Comparison of ENCODE assay signal across 22 cellular contexts in genomic region chr7:83155407-83155806, GRCh38. TPM values are rescaled to one million over a fixed set of nuclear protein-coding genes. Genes with fewer than 3 reads are reported as not detected.
DNase-seq lines count a peak whose midpoint lies in the region; TF ChIP-seq lines count a peak whose summit lies in the region.
"Had no signal": no experiment of that assay in that cellular context is flagged by ENCODE, and none has a peak within 500 bp of the region (broad histone marks: within the 10 kb centered on the region; RNA-seq: fewer than 3 reads in every experiment).

No MANE protein-coding gene starts in this region.

- no peak overlapping the region for H3K23ac ChIP-seq in H9 (ENCODE audit: insufficient read length, low read depth, low read length)
- no peak overlapping the region for H3K23ac ChIP-seq in neuronal stem cell (ENCODE audit: low read depth, low read length, poor library complexity)

- H4K8ac ChIP-seq in H9 (replicated peaks; ENCODE audit: insufficient read length, low read depth, low read length) (no peak overlapping the region), neuronal stem cell (ENCODE audit: low read depth, low read length) (no peak overlapping the region)

- H3K4me3 ChIP-seq in WERI-Rb-1 (ENCODE audit: low read depth, low read length) (no peak overlapping the region), neuronal stem cell (ENCODE audit: low read length in 2 of 2) (no peak overlapping the region), breast epithelium (no peak overlapping the region)
- H3K4me3 ChIP-seq: BLaER1 treated with 17β-estradiol and CSF1 and Interleukin-3, amounts not matched to agents 10 nM and 100 nM; GM12878; SK-N-MC had no signal

- WGBS in H9 (ENCODE audit: extremely low coverage, insufficient read length, low lambda C conversion rate) = no CpG with 5 or more reads among the region's 1 CpG
- WGBS in neuronal stem cell (ENCODE audit: extremely low coverage in 2 of 2, insufficient read length in 2 of 2, insufficient replicate concordance in 1 of 2), 2 donors = no CpG with 5 or more reads among the region's 1 CpG

- no peaks in the 10 kb centered on the region for H3K79me2 ChIP-seq in H9 (ENCODE audit: insufficient read depth, low read length)

- intact Hi-C loops in breast epithelium (cut with DNase I; ENCODE audit: low total_unique reads) = no loop called here

- H3K36me3 Mint-ChIP-seq in H9 (ENCODE audit: insufficient read depth in 1 of 3, low read depth in 3 of 3) = peaks cover 9 to 19% (median 13%) of the 10 kb centered on the region in 3 experiments

- peaks cover 6 to 9% of the 10 kb centered on the region in 2 experiments for H3K4me1 Mint-ChIP-seq in H9

- H2BK12ac ChIP-seq in H9 (ENCODE audit: insufficient read length, low read depth, low read length) (no peak overlapping the region), neuronal stem cell (ENCODE audit: low read length) (no peak overlapping the region)

- H3K9me3 Mint-ChIP-seq in H9 = no peaks in the 10 kb centered on the region

- H3K9me3 ChIP-seq in H9 (ENCODE audit: control insufficient read depth, low read depth, low read length) (no peaks in the 10 kb centered on the region), WERI-Rb-1 (ENCODE audit: severe bottlenecking) (no peaks in the 10 kb centered on the region), neuronal stem cell (replicated peaks in 1 of 2; ENCODE audit: control insufficient read depth in 2 of 2, insufficient read depth in 1 of 2, low read depth in 1 of 2, low read length in 2 of 2) (peaks cover 0 to 4% of the 10 kb centered on the region in 2 donors), breast epithelium (no peaks in the 10 kb centered on the region)
- H3K9me3 ChIP-seq: BLaER1 treated with 17β-estradiol and CSF1 and Interleukin-3, amounts not matched to agents 10 nM and 100 nM had no signal

- no peak overlapping the region for H3K27ac ChIP-seq in H9 (ENCODE audit: insufficient read length, low read depth, low read length)
- H3K27ac ChIP-seq in WERI-Rb-1 = no peak overlapping the region
- H3K27ac ChIP-seq in neuronal stem cell (replicated peaks; ENCODE audit: low read length) = no peak overlapping the region
- H3K27ac ChIP-seq in breast epithelium = no peak overlapping the region
- H3K27ac ChIP-seq: BLaER1 treated with 17β-estradiol and CSF1 and Interleukin-3, amounts not matched to agents 10 nM and 100 nM; SK-N-MC had no signal

- H2BK15ac ChIP-seq in H9 (ENCODE audit: low read depth, low read length) (no peak overlapping the region), neuronal stem cell (ENCODE audit: low read length) (peak overlapping the region; percentile 37)

- H2BK120ac ChIP-seq in H9 (ENCODE audit: low read depth, low read length, poor library complexity, severe bottlenecking) = no peak overlapping the region
- no peak overlapping the region for H2BK120ac ChIP-seq in neuronal stem cell (ENCODE audit: low read depth, low read length)

- H3K79me1 ChIP-seq in H9 (ENCODE audit: insufficient read depth, low read depth, low read length, poor library complexity, severe bottlenecking) = no peaks in the 10 kb centered on the region
- no peaks in the 10 kb centered on the region for H3K79me1 ChIP-seq in neuronal stem cell (ENCODE audit: low read depth, low read length)

- peak overlapping the region in 2 of 3 experiments; percentile 5 to 33; a peak in 2 of 7 replicates for H3K27ac Mint-ChIP-seq in H9
- H3K27ac Mint-ChIP-seq: CD4-positive, alpha-beta T cell had no signal

- H3K18ac ChIP-seq in H9 (ENCODE audit: insufficient read length, low read depth, low read length) (no peak overlapping the region), neuronal stem cell (ENCODE audit: low read length) (no peak overlapping the region)

- no peaks in the 10 kb centered on the region for H3K23me2 ChIP-seq in H9 (ENCODE audit: insufficient read length, low read depth, low read length, poor library complexity, severe bottlenecking)

- no peak overlapping the region for H2BK5ac ChIP-seq in H9 (ENCODE audit: insufficient read length, low read length)
- no peak overlapping the region for H2BK5ac ChIP-seq in neuronal stem cell (ENCODE audit: low read length)

- no peak for TF ChIP-seq POLR2A in breast epithelium (IDR thresholded peaks at IDR 0.05)

- DNase-seq in DMS 273 (lab: John Stamatoyannopoulos, UW; ENCODE audit: unreplicated experiment) = peak; percentile 83
- no peak for DNase-seq in H9
- peak; percentile 13 for DNase-seq in WERI-Rb-1
- no peak for DNase-seq in neuronal stem cell (ENCODE audit: low spot score)
- DNase-seq in stimulated activated CD4-positive, alpha-beta T cell treated with anti-CD3 and anti-CD28 coated beads, Interleukin-2, amount 100 ng/mL, for 24 hours = no peak
- no peak for DNase-seq in NAMALWA (ENCODE audit: low spot score)
- no peak for DNase-seq in breast epithelium (ENCODE audit: low spot score in 2 of 2)
- DNase-seq: CD4-positive, alpha-beta T cell; GDM1; GOT3; Karpas-422; NCI-H1092 treated with DMSO at 0.1 percent for 48 hours; NCI-H1436; NCI-H187; NCI-H2081 treated with DMSO at 0.1 percent for 48 hours; NCI-H2171; NCI-H345; NCI-H526; SHP77 treated with DMSO at 0.1 percent for 48 hours had no signal

- H3K4me1 ChIP-seq in H9 (ENCODE audit: insufficient read depth, low read length) = no peaks in the 10 kb centered on the region
- no peaks in the 10 kb centered on the region for H3K4me1 ChIP-seq in neuronal stem cell (ENCODE audit: control insufficient read depth in 2 of 2, insufficient read depth in 1 of 2, low read depth in 1 of 2, low read length in 2 of 2)
- H3K4me1 ChIP-seq in breast epithelium = no peaks in the 10 kb centered on the region

- H2AFZ ChIP-seq in H9 (ENCODE audit: low read length) = no peak overlapping the region
- H2AFZ ChIP-seq in neuronal stem cell (ENCODE audit: low read length) = no peak overlapping the region

- H2BK20ac ChIP-seq in H9 (ENCODE audit: low read depth, low read length, poor library complexity, severe bottlenecking) = no peak overlapping the region

- H3K56ac ChIP-seq in H9 (ENCODE audit: insufficient read length, low read depth, low read length) = no peak overlapping the region

- H3K4me2 ChIP-seq in H9 (ENCODE audit: insufficient read depth, insufficient read length, low read length) (no peak overlapping the region), neuronal stem cell (ENCODE audit: insufficient read depth, low read length, poor library complexity, severe bottlenecking) (no peak overlapping the region)
- H3K4me2 ChIP-seq: BLaER1 treated with 17β-estradiol and CSF1 and Interleukin-3, amounts not matched to agents 10 nM and 100 nM had no signal

- no peaks in the 10 kb centered on the region for H4K20me1 ChIP-seq in H9 (ENCODE audit: control insufficient read depth, insufficient read depth, insufficient read length)
- H4K20me1 ChIP-seq: BLaER1 treated with 17β-estradiol and CSF1 and Interleukin-3, amounts not matched to agents 10 nM and 100 nM had no signal

- H2AK5ac ChIP-seq in H9 (ENCODE audit: insufficient read length, low read length) = no peak overlapping the region
- H2AK5ac ChIP-seq in neuronal stem cell (ENCODE audit: low read depth, low read length) = no peak overlapping the region

- H3T11ph ChIP-seq in H9 (ENCODE audit: low read length) = no peak overlapping the region

- H3K4ac ChIP-seq in H9 (ENCODE audit: low read depth, low read length) = no peak overlapping the region
- no peak overlapping the region for H3K4ac ChIP-seq in neuronal stem cell (ENCODE audit: low read length)

- H3K36me3 ChIP-seq in WERI-Rb-1 (peaks cover 8% of the 10 kb centered on the region), neuronal stem cell (replicated peaks in 1 of 2; ENCODE audit: control insufficient read depth in 2 of 2, insufficient read depth in 2 of 2, low read length in 2 of 2) (peaks cover 1 to 61% of the 10 kb centered on the region in 2 donors), breast epithelium (peaks cover 4% of the 10 kb centered on the region)
- H3K36me3 ChIP-seq: BLaER1 treated with 17β-estradiol and CSF1 and Interleukin-3, amounts not matched to agents 10 nM and 100 nM had no signal

- no peak overlapping the region for H4K5ac ChIP-seq in H9 (ENCODE audit: insufficient read length, low read depth, low read length)

- no peaks in the 10 kb centered on the region for H3K27me3 Mint-ChIP-seq in H9 (ENCODE audit: low read depth)
- H3K27me3 Mint-ChIP-seq: CD4-positive, alpha-beta T cell had no signal

- no peak overlapping the region for H3K14ac ChIP-seq in H9 (ENCODE audit: insufficient read depth, low read length)
- no peak overlapping the region for H3K14ac ChIP-seq in neuronal stem cell (ENCODE audit: low read length)

- H3K27me3 ChIP-seq in H9 (ENCODE audit: insufficient read depth, low read length) = no peaks in the 10 kb centered on the region
- H3K27me3 ChIP-seq in WERI-Rb-1 (ENCODE audit: insufficient read depth, low read depth, severe bottlenecking) = no peaks in the 10 kb centered on the region
- H3K27me3 ChIP-seq in neuronal stem cell (ENCODE audit: control insufficient read depth in 3 of 3, insufficient read depth in 3 of 3, low read depth in 1 of 3, low read length in 3 of 3) = no peaks in the 10 kb centered on the region
- no peaks in the 10 kb centered on the region for H3K27me3 ChIP-seq in breast epithelium
- H3K27me3 ChIP-seq: BLaER1 treated with 17β-estradiol and CSF1 and Interleukin-3, amounts not matched to agents 10 nM and 100 nM had no signal

- TF ChIP-seq CTCF in H9 (conservative IDR thresholded peaks at IDR 0.05) = no peak
- TF ChIP-seq CTCF in WERI-Rb-1 (IDR thresholded peaks at IDR 0.05; ENCODE audit: low read depth, low read length) = no peak
- TF ChIP-seq CTCF in breast epithelium (IDR thresholded peaks at IDR 0.05) = no peak

- H4K91ac ChIP-seq in H9 (ENCODE audit: insufficient read length, low read depth, low read length) (no peak overlapping the region), neuronal stem cell (ENCODE audit: low read depth, low read length, poor library complexity) (no peak overlapping the region)

- no peak overlapping the region for H3K4me3 Mint-ChIP-seq in H9
- H3K4me3 Mint-ChIP-seq: CD4-positive, alpha-beta T cell had no signal

- H3K9ac ChIP-seq in H9 (ENCODE audit: extremely low read depth, insufficient read length, low read length) (no peak overlapping the region), neuronal stem cell (ENCODE audit: low read depth, low read length, poor library complexity) (no peak overlapping the region)
- H3K9ac ChIP-seq: BLaER1 treated with 17β-estradiol and CSF1 and Interleukin-3, amounts not matched to agents 10 nM and 100 nM had no signal

RNA-seq across cellular contexts. Expression of gene PCLO, which starts 7.3 kb away (rescaled TPM):
- total RNA-seq in H9 (2021) (2.8 and 3.1 TPM in 2 replicates), breast epithelium (10 to 100 TPM in 1 of 3 donors, 1 to 10 TPM in 2; 5.3 to 20.9 (median 5.9) TPM)
- polyA plus RNA-seq in neuronal stem cell (2013, experiment 1 of 2) = 1.2 TPM
- polyA plus RNA-seq in neuronal stem cell (2013, experiment 2 of 2) = 0.87 TPM
- total RNA-seq: CD4-positive, alpha-beta T cell had no signal

Comparison
In these comparisons a context has a peak if more than half of its experiments do, and no peak if none do; other contexts are left out.
1. DNase-seq: peak in DMS 273 (single experiment) and WERI-Rb-1 (single experiment); none in H9 (single experiment), neuronal stem cell (single experiment), stimulated activated CD4-positive, alpha-beta T cell treated with anti-CD3 and anti-CD28 coated beads, Interleukin-2, amount 100 ng/mL, for 24 hours (0 of 2), NAMALWA (single experiment) and breast epithelium (0 of 2).